In genomic region chr19:52226652-52227051, GRCh38 we compare ENCODE assay signal across 24 cellular contexts. TPM values are rescaled to one million over a fixed set of nuclear protein-coding genes. Genes with fewer than 3 reads are reported as not detected.
DNase-seq lines count a peak whose midpoint lies in the region; ATAC-seq and TF ChIP-seq lines count a peak whose summit lies in the region.
"Had no signal": no experiment of that assay in that cellular context is flagged by ENCODE, and none has a peak within 500 bp of the region (broad histone marks: within the 10 kb centered on the region; RNA-seq: fewer than 3 reads in every experiment).

No MANE protein-coding gene starts in this region.

- H3K36me3 Mint-ChIP-seq in activated CD4-positive, alpha-beta memory T cell treated with anti-CD3 and anti-CD28 coated beads for 36 hours, result peaks cover 59% of the 10 kb centered on the region
- H3K36me3 Mint-ChIP-seq in activated CD4-positive, alpha-beta memory T cell treated with anti-CD3 and anti-CD28 coated beads, Interleukin-2, amount 10 ng/mL, durations not matched to agents 7 days and 5 days (ENCODE audit: low read depth), result peaks cover 91% of the 10 kb centered on the region
- peaks cover 69% of the 10 kb centered on the region for H3K36me3 Mint-ChIP-seq in CD8-positive, alpha-beta T cell
- H3K36me3 Mint-ChIP-seq in activated T-helper 17 cell treated with anti-CD3 and anti-CD28 coated beads, Interleukin-2, amount 50 U/mL, for 72 hours (ENCODE audit: low read depth), result peaks cover 71% of the 10 kb centered on the region
- peaks cover 15% of the 10 kb centered on the region for H3K36me3 Mint-ChIP-seq in natural killer cell

- no peak overlapping the region for H3K4me3 Mint-ChIP-seq in activated CD4-positive, alpha-beta memory T cell treated with anti-CD3 and anti-CD28 coated beads for 36 hours
- no peak overlapping the region for H3K4me3 Mint-ChIP-seq in activated CD4-positive, alpha-beta memory T cell treated with anti-CD3 and anti-CD28 coated beads, Interleukin-2, amount 10 ng/mL, durations not matched to agents 7 days and 5 days
- H3K4me3 Mint-ChIP-seq in CD8-positive, alpha-beta T cell, result no peak overlapping the region
- H3K4me3 Mint-ChIP-seq in activated T-helper 17 cell treated with anti-CD3 and anti-CD28 coated beads, Interleukin-2, amount 50 U/mL, for 72 hours, result peak overlapping the region; percentile 60
- H3K4me3 Mint-ChIP-seq in natural killer cell, result peak overlapping the region; percentile 53
- H3K4me3 Mint-ChIP-seq: GM23338, WTC11 had no signal

- peak; percentile 73 for DNase-seq in activated CD4-positive, alpha-beta memory T cell treated with anti-CD3 and anti-CD28 coated beads for 36 hours
- DNase-seq in activated CD4-positive, alpha-beta memory T cell treated with anti-CD3 and anti-CD28 coated beads, Interleukin-2, amount 10 ng/mL, durations not matched to agents 7 days and 5 days, result no peak
- no peak for DNase-seq in CD8-positive, alpha-beta T cell
- no peak for DNase-seq in natural killer cell
- DNase-seq in middle frontal gyrus (ENCODE audit: extremely low spot score, low spot score), result no peak
- DNase-seq in NCI-H82 (lab: John Stamatoyannopoulos, UW), result no peak
- DNase-seq: ACHN, Calu3, cerebellar nuclear complex, erythroblast, foreskin keratinocyte, left ventricle myocardium inferior, mucosa of descending colon, MV-4-11, NCI-H1694, NCI-H2171 treated with DMSO at 0.1 percent for 48 hours, NCI-H526, upper lobe of left lung had no signal

- POLR2A ChIA-PET in activated CD4-positive, alpha-beta memory T cell treated with anti-CD3 and anti-CD28 coated beads for 36 hours (lab: Charles Lee), result interaction anchor here (1.1 to 1.4 kb wide), 3 partner anchors 9 to 178 kb away, joined by 3 to 10 read pairs (median 3); partner anchors contain the start of genes PPP2R1A and ZNF432
- POLR2A ChIA-PET in activated CD4-positive, alpha-beta memory T cell treated with anti-CD3 and anti-CD28 coated beads, Interleukin-2, amount 10 ng/mL, durations not matched to agents 7 days and 5 days (lab: Charles Lee), result no interaction called here
- POLR2A ChIA-PET in CD8-positive, alpha-beta T cell (lab: Charles Lee), result interaction anchor here (0.8 kb wide), 1 partner anchor 79 kb away, joined by 4 read pairs; no protein-coding TSS in a partner anchor

- H3K36me3 ChIP-seq in CD8-positive, alpha-beta T cell (ENCODE audit: insufficient read depth, low read length), result peaks cover 55% of the 10 kb centered on the region

- CTCF ChIA-PET in activated CD4-positive, alpha-beta memory T cell treated with anti-CD3 and anti-CD28 coated beads for 36 hours (lab: Charles Lee), result interaction anchor here (0.7 to 1.4 kb wide), 3 partner anchors 11 to 87 kb away, joined by 3 to 12 read pairs (median 3); partner anchors contain the start of gene ZNF616
- CTCF ChIA-PET in activated CD4-positive, alpha-beta memory T cell treated with anti-CD3 and anti-CD28 coated beads, Interleukin-2, amount 10 ng/mL, durations not matched to agents 7 days and 5 days (lab: Charles Lee), result interaction anchor here (1.0 kb wide), 1 partner anchor 11 kb away, joined by 3 read pairs; no protein-coding TSS in a partner anchor
- CTCF ChIA-PET in CD8-positive, alpha-beta T cell (lab: Charles Lee), result no interaction called here

- peaks cover 40% of the 10 kb centered on the region for H3K4me1 Mint-ChIP-seq in activated CD4-positive, alpha-beta memory T cell treated with anti-CD3 and anti-CD28 coated beads for 36 hours (ENCODE audit: low read depth)
- peaks cover 12% of the 10 kb centered on the region for H3K4me1 Mint-ChIP-seq in activated CD4-positive, alpha-beta memory T cell treated with anti-CD3 and anti-CD28 coated beads, Interleukin-2, amount 10 ng/mL, durations not matched to agents 7 days and 5 days
- H3K4me1 Mint-ChIP-seq in CD8-positive, alpha-beta T cell (ENCODE audit: low read depth), result no peaks in the 10 kb centered on the region
- H3K4me1 Mint-ChIP-seq in activated T-helper 17 cell treated with anti-CD3 and anti-CD28 coated beads, Interleukin-2, amount 50 U/mL, for 72 hours, result peaks cover 7% of the 10 kb centered on the region
- H3K4me1 Mint-ChIP-seq in natural killer cell, result peaks cover 21 to 27% of the 10 kb centered on the region in 2 donors
- H3K4me1 Mint-ChIP-seq: GM23338, WTC11 had no signal

- H3K27me3 ChIP-seq in CD8-positive, alpha-beta T cell (ENCODE audit: insufficient read depth, low read length), result no peaks in the 10 kb centered on the region
- H3K27me3 ChIP-seq: BLaER1, foreskin keratinocyte, upper lobe of left lung had no signal

- H3K27me3 Mint-ChIP-seq in activated CD4-positive, alpha-beta memory T cell treated with anti-CD3 and anti-CD28 coated beads for 36 hours, result no peaks in the 10 kb centered on the region
- no peaks in the 10 kb centered on the region for H3K27me3 Mint-ChIP-seq in activated CD4-positive, alpha-beta memory T cell treated with anti-CD3 and anti-CD28 coated beads, Interleukin-2, amount 10 ng/mL, durations not matched to agents 7 days and 5 days
- H3K27me3 Mint-ChIP-seq in CD8-positive, alpha-beta T cell (ENCODE audit: low read depth), result no peaks in the 10 kb centered on the region
- no peaks in the 10 kb centered on the region for H3K27me3 Mint-ChIP-seq in activated T-helper 17 cell treated with anti-CD3 and anti-CD28 coated beads, Interleukin-2, amount 50 U/mL, for 72 hours
- H3K27me3 Mint-ChIP-seq in natural killer cell (ENCODE audit: low read depth in 2 of 2), result no peaks in the 10 kb centered on the region

- no peaks in the 10 kb centered on the region for H3K9me3 ChIP-seq in CD8-positive, alpha-beta T cell (ENCODE audit: low read length)
- H3K9me3 ChIP-seq: BLaER1, left ventricle myocardium inferior, mucosa of descending colon, prostate gland, upper lobe of left lung had no signal

- intact Hi-C loops in activated CD4-positive, alpha-beta memory T cell treated with anti-CD3 and anti-CD28 coated beads for 36 hours (cut with micrococcal nuclease), result loop anchor here (1.0 kb wide), 1 partner anchor 37 kb away; no protein-coding TSS in a partner anchor
- intact Hi-C loops in CD8-positive, alpha-beta T cell (cut with DNase I, micrococcal nuclease), result no loop called here
- intact Hi-C loops in natural killer cell (cut with micrococcal nuclease), result no loop called here

- peak overlapping the region; percentile 96 for H3K27ac Mint-ChIP-seq in activated CD4-positive, alpha-beta memory T cell treated with anti-CD3 and anti-CD28 coated beads for 36 hours
- no peak overlapping the region for H3K27ac Mint-ChIP-seq in activated CD4-positive, alpha-beta memory T cell treated with anti-CD3 and anti-CD28 coated beads, Interleukin-2, amount 10 ng/mL, durations not matched to agents 7 days and 5 days
- H3K27ac Mint-ChIP-seq in CD8-positive, alpha-beta T cell, result peak overlapping the region; percentile 39
- peak overlapping the region; percentile 82 for H3K27ac Mint-ChIP-seq in activated T-helper 17 cell treated with anti-CD3 and anti-CD28 coated beads, Interleukin-2, amount 50 U/mL, for 72 hours
- H3K27ac Mint-ChIP-seq in natural killer cell, result peak overlapping the region; percentile 82 to 85
- H3K27ac Mint-ChIP-seq: GM23338, WTC11 had no signal

- H3K4me3 ChIP-seq in CD8-positive, alpha-beta T cell (ENCODE audit: low read depth, low read length), result no peak overlapping the region
- H3K4me3 ChIP-seq: BLaER1, GM23338, left ventricle myocardium inferior, mucosa of descending colon, prostate gland, upper lobe of left lung had no signal

- no peak overlapping the region for H3K27ac ChIP-seq in CD8-positive, alpha-beta T cell (ENCODE audit: low read depth, low read length)
- H3K27ac ChIP-seq: BLaER1, foreskin keratinocyte, left ventricle myocardium inferior, prostate gland, upper lobe of left lung had no signal

- no peaks in the 10 kb centered on the region for H3K9me3 Mint-ChIP-seq in activated CD4-positive, alpha-beta memory T cell treated with anti-CD3 and anti-CD28 coated beads for 36 hours
- peaks cover 9% of the 10 kb centered on the region for H3K9me3 Mint-ChIP-seq in activated CD4-positive, alpha-beta memory T cell treated with anti-CD3 and anti-CD28 coated beads, Interleukin-2, amount 10 ng/mL, durations not matched to agents 7 days and 5 days
- no peaks in the 10 kb centered on the region for H3K9me3 Mint-ChIP-seq in CD8-positive, alpha-beta T cell
- no peaks in the 10 kb centered on the region for H3K9me3 Mint-ChIP-seq in activated T-helper 17 cell treated with anti-CD3 and anti-CD28 coated beads, Interleukin-2, amount 50 U/mL, for 72 hours
- no peaks in the 10 kb centered on the region for H3K9me3 Mint-ChIP-seq in natural killer cell
- H3K9me3 Mint-ChIP-seq: GM23338, WTC11 had no signal

- no peak for TF ChIP-seq CTCF in CD8-positive, alpha-beta T cell (IDR thresholded peaks at IDR 0.05)
- no peak for TF ChIP-seq CTCF in natural killer cell (IDR thresholded peaks at IDR 0.05)

- ATAC-seq in CD8-positive, alpha-beta T cell, result no peak
- ATAC-seq in activated T-helper 17 cell treated with anti-CD3 and anti-CD28 coated beads, Interleukin-2, amount 50 U/mL, for 72 hours (replicated peaks), result peak; percentile 91
- ATAC-seq in natural killer cell (no peak), GM19328 (IDR thresholded peaks at IDR 0.05; ENCODE audit: unreplicated experiment) (no peak)
- ATAC-seq: foreskin keratinocyte, GM23338, mucosa of descending colon, WTC11 had no signal

- H3K4me1 ChIP-seq in CD8-positive, alpha-beta T cell (ENCODE audit: insufficient read depth, low read length), result no peaks in the 10 kb centered on the region
- H3K4me1 ChIP-seq: BLaER1, left ventricle myocardium inferior, prostate gland, upper lobe of left lung had no signal

RNA-seq across cellular contexts. Expression of gene PPP2R1A, which starts 36.8 kb away (rescaled TPM):
- 100 to 1,000 TPM; 224 to 229 TPM for total RNA-seq in activated CD4-positive, alpha-beta memory T cell treated with anti-CD3 and anti-CD28 coated beads for 36 hours
- 100 to 1,000 TPM; 203 to 209 TPM for total RNA-seq in activated CD4-positive, alpha-beta memory T cell treated with anti-CD3 and anti-CD28 coated beads, Interleukin-2, amount 10 ng/mL, durations not matched to agents 7 days and 5 days
- 100 to 1,000 TPM; 186 to 188 TPM for total RNA-seq in CD8-positive, alpha-beta T cell
- total RNA-seq in activated T-helper 17 cell treated with anti-CD3 and anti-CD28 coated beads, Interleukin-2, amount 50 U/mL, for 72 hours, result 100 to 1,000 TPM; 165 to 201 TPM
- 100 to 1,000 TPM; 221 to 256 (median 232) TPM for total RNA-seq in natural killer cell

RNA-seq across cellular contexts. Expression of gene ZNF766, which starts 42.7 kb away (rescaled TPM):
- total RNA-seq in activated CD4-positive, alpha-beta memory T cell treated with anti-CD3 and anti-CD28 coated beads for 36 hours, result 10 to 100 TPM; 21.6 to 23.2 TPM
- 10 to 100 TPM; 23.3 to 24.1 TPM for total RNA-seq in activated CD4-positive, alpha-beta memory T cell treated with anti-CD3 and anti-CD28 coated beads, Interleukin-2, amount 10 ng/mL, durations not matched to agents 7 days and 5 days
- 10 to 100 TPM; 50.8 to 52.6 TPM for total RNA-seq in CD8-positive, alpha-beta T cell
- 10 to 100 TPM; 18.4 to 31.4 TPM for total RNA-seq in activated T-helper 17 cell treated with anti-CD3 and anti-CD28 coated beads, Interleukin-2, amount 50 U/mL, for 72 hours
- 10 to 100 TPM; 29.4 to 36.9 (median 32.9) TPM for total RNA-seq in natural killer cell

RNA-seq across cellular contexts. Expression of gene ZNF836, which starts 55.2 kb away (rescaled TPM):
- 10 to 100 TPM in 1 of 2 experiments, 1 to 10 TPM in 1; 8.2 to 12.8 TPM for total RNA-seq in activated CD4-positive, alpha-beta memory T cell treated with anti-CD3 and anti-CD28 coated beads for 36 hours
- 10 to 100 TPM; 17.3 to 18.0 TPM for total RNA-seq in activated CD4-positive, alpha-beta memory T cell treated with anti-CD3 and anti-CD28 coated beads, Interleukin-2, amount 10 ng/mL, durations not matched to agents 7 days and 5 days
- total RNA-seq in CD8-positive, alpha-beta T cell, result 10 to 100 TPM; 17.6 to 22.1 TPM
- total RNA-seq in activated T-helper 17 cell treated with anti-CD3 and anti-CD28 coated beads, Interleukin-2, amount 50 U/mL, for 72 hours, result 10 to 100 TPM in 1 of 2 donors, 1 to 10 TPM in 1; 8.8 to 15.1 TPM
- total RNA-seq in natural killer cell, result 10 to 100 TPM; 27.9 to 40.2 (median 28.0) TPM

Comparison
In these comparisons a context has a peak if more than half of its experiments do, and no peak if none do; other contexts are left out.
1. H3K4me3 Mint-ChIP-seq: peak in activated T-helper 17 cell treated with anti-CD3 and anti-CD28 coated beads, Interleukin-2, amount 50 U/mL, for 72 hours (single experiment) and natural killer cell (single experiment); none in activated CD4-positive, alpha-beta memory T cell treated with anti-CD3 and anti-CD28 coated beads for 36 hours (single experiment), activated CD4-positive, alpha-beta memory T cell treated with anti-CD3 and anti-CD28 coated beads, Interleukin-2, amount 10 ng/mL, durations not matched to agents 7 days and 5 days (single experiment) and CD8-positive, alpha-beta T cell (single experiment).